8 cellular contexts compared by ENCODE assay signal in genomic region chr22:31080848-31081649, GRCh38. TPM values are rescaled to one million over a fixed set of nuclear protein-coding genes. Genes with fewer than 3 reads are reported as not detected.
DNase-seq lines count a peak whose midpoint lies in the region; ATAC-seq, FAIRE-seq and TF ChIP-seq lines count a peak whose summit lies in the region.

Gene SMTN, plus strand, starts transcription at chr22:31081318. Its CDS starts 1,941 bp downstream, at chr22:31083259.

- WGBS in HepG2 (ENCODE audit: low lambda C conversion rate) = 1% methylated on average over 27 of the region's 63 CpGs

- peak; percentile 57 for ATAC-seq in GM19043 (IDR thresholded peaks at IDR 0.05; ENCODE audit: low read depth, unreplicated experiment)
- ATAC-seq in HG03378 (IDR thresholded peaks at IDR 0.05; ENCODE audit: unreplicated experiment) = peak; percentile 52
- peak; percentile 87 for ATAC-seq in HepG2

- no peaks in the 10 kb centered on the region for H3K9me3 ChIP-seq in HepG2 (ENCODE audit: low read length)

- no peak for TF ChIP-seq RAD21 in HepG2 (CRISPR knock-in tag; IDR thresholded peaks at IDR 0.05)

- H3K4me2 ChIP-seq in HepG2 (ENCODE audit: low read depth, low read length) = peak within 1 kb of the TSS; percentile 93

- peaks cover 6% of the 10 kb centered on the region in 2 experiments; a peak in 1 of 5 replicates for H3K36me3 ChIP-seq in HepG2 (replicated peaks in 1 of 2; ENCODE audit: control insufficient read depth in 1 of 2, insufficient read depth in 2 of 2, low read length in 2 of 2)

- no peak; the same call in 1 of the 2 replicates for TF ChIP-seq CTCF in HepG2 (CRISPR knock-in tag; IDR thresholded peaks at IDR 0.05)

- DNase-seq in AG20443 (ENCODE audit: low spot score) = peak; percentile 95
- DNase-seq in NCI-H526 (lab: John Stamatoyannopoulos, UW) = peak; percentile 84 to 96
- peak; percentile 71 to 83 for DNase-seq in activated CD4-positive, alpha-beta T cell treated with anti-CD3 and anti-CD28 coated beads, Interleukin-2, amount 50 U/mL, for 24 hours (ENCODE audit: low read depth in 1 of 2, low spot score in 1 of 2)
- peak; percentile 86 for DNase-seq in HepG2 (ENCODE audit: low spot score)
- peak; percentile 83 to 84 for DNase-seq in stimulated activated CD4-positive, alpha-beta T cell treated with anti-CD3 and anti-CD28 coated beads, Interleukin-2, amount 100 ng/mL, for 48 hours

- H3K4me1 Mint-ChIP-seq in dendritic cell treated with granulocyte-macrophage colony-stimulating factor and Interleukin-4, amounts not matched to agents 40 ng/mL and 50 ng/mL, for 4 days (ENCODE audit: low read depth) = peaks cover 54% of the 10 kb centered on the region

- peak; percentile 77 to 93; a peak in 3 of 4 replicates for TF ChIP-seq POLR2A in HepG2 (IDR thresholded peaks at IDR 0.05; ENCODE audit: insufficient read depth in 1 of 2, low read depth in 2 of 2, low read length in 2 of 2)

- H3K9ac ChIP-seq in HepG2 (ENCODE audit: insufficient read depth, low read depth, low read length) = peak within 1 kb of the TSS; percentile 80

- H3K4me3 ChIP-seq in HepG2 (replicated peaks in 1 of 3; ENCODE audit: insufficient read depth in 1 of 3, low read depth in 2 of 3, low read length in 3 of 3) = peak within 1 kb of the TSS; percentile 71 to 92 (median 89)

- no peaks in the 10 kb centered on the region for H4K20me1 ChIP-seq in HepG2 (ENCODE audit: insufficient read depth, low read length)

- POLR2A ChIA-PET in HepG2 (lab: Yijun Ruan, JAX) = interaction anchor here (0.5 to 6.5 kb wide), 20 partner anchors 8 to 266 kb away, joined by 3 to 113 read pairs (median 4); partner anchors contain the start of genes MORC2, PATZ1, SELENOM and TUG1

- peak; percentile 83 for FAIRE-seq in HepG2 (lab: Jason Lieb, UNC)

- peak within 1 kb of the TSS; percentile 80 for H3K27ac Mint-ChIP-seq in dendritic cell treated with granulocyte-macrophage colony-stimulating factor and Interleukin-4, amounts not matched to agents 40 ng/mL and 50 ng/mL, for 4 days

- intact Hi-C loops in dendritic cell treated with granulocyte-macrophage colony-stimulating factor and Interleukin-4, amounts not matched to agents 40 ng/mL and 50 ng/mL, for 4 days (cut with micrococcal nuclease) = loop anchor here (5.0 to 10.0 kb wide), 2 partner anchors 114 to 194 kb away; partner anchors contain the start of genes MORC2 and TUG1
- intact Hi-C loops in HepG2 (cut with micrococcal nuclease; ENCODE audit: unreplicated experiment) = loop anchor here (5.0 kb wide), 3 partner anchors 99 to 134 kb away; partner anchors contain the start of genes MORC2 and TUG1

- in situ Hi-C loops in HepG2 (cut with HindIII; ENCODE audit: extremely low pct_ligation_motif_present, low pct_unique_long_range_greater_than_20kb) = loop anchor here (5.0 kb wide), 1 partner anchor 114 kb away; the partner anchor contains the start of genes MORC2 and TUG1

- H3K27ac ChIP-seq in HepG2 (ENCODE audit: extremely low read length, insufficient read depth, low read length) = peak within 1 kb of the TSS; percentile 74

- no peaks in the 10 kb centered on the region; a peak in 1 of 5 replicates for H3K27me3 ChIP-seq in HepG2 (ENCODE audit: control insufficient read depth in 1 of 2, insufficient read depth in 2 of 2, low read length in 2 of 2)

- H2AFZ ChIP-seq in HepG2 (ENCODE audit: low read length) = no peak within 1 kb of the TSS

- H3K36me3 Mint-ChIP-seq in dendritic cell treated with granulocyte-macrophage colony-stimulating factor and Interleukin-4, amounts not matched to agents 40 ng/mL and 50 ng/mL, for 4 days (ENCODE audit: low read depth) = peaks cover 14% of the 10 kb centered on the region

- CTCF ChIA-PET in HepG2 (lab: Yijun Ruan, JAX; ENCODE audit: low intra/inter-chr PET ratio, low total read pairs) = interaction anchor here (2.1 kb wide), 1 partner anchor 133 kb away, joined by 7 read pairs; no protein-coding TSS in a partner anchor

- peaks cover 3% of the 10 kb centered on the region for H3K79me2 ChIP-seq in HepG2 (ENCODE audit: insufficient read depth, low read length)

- H3K4me1 ChIP-seq in HepG2 (ENCODE audit: insufficient read depth, low read length) = peaks cover 47% of the 10 kb centered on the region

- peaks cover 5% of the 10 kb centered on the region for H3K27me3 Mint-ChIP-seq in dendritic cell treated with granulocyte-macrophage colony-stimulating factor and Interleukin-4, amounts not matched to agents 40 ng/mL and 50 ng/mL, for 4 days

- BruUV-seq in HepG2 (replicated peaks; lab: Mats Ljungman, UMichigan) = no TSS peak

- H3K4me3 Mint-ChIP-seq in dendritic cell treated with granulocyte-macrophage colony-stimulating factor and Interleukin-4, amounts not matched to agents 40 ng/mL and 50 ng/mL, for 4 days = peak within 1 kb of the TSS; percentile 88

- no peak for TF ChIP-seq EP300 in HepG2 (IDR thresholded peaks at IDR 0.05; ENCODE audit: low read depth in 2 of 2, low read length in 2 of 2)
- TF ChIP-seq EP300 in HepG2 (CRISPR knock-in tag; IDR thresholded peaks at IDR 0.05; ENCODE audit: borderline replicate concordance) = no peak

- no peaks in the 10 kb centered on the region for H3K9me3 Mint-ChIP-seq in dendritic cell treated with granulocyte-macrophage colony-stimulating factor and Interleukin-4, amounts not matched to agents 40 ng/mL and 50 ng/mL, for 4 days

TF ChIP-seq in HepG2, 621 proteins besides CTCF, POLR2A, EP300 and RAD21 (continues in another document):
- TF ChIP-seq GZF1 (CRISPR knock-in tag; IDR thresholded peaks at IDR 0.05) (no peak), ZNF563 (CRISPR knock-in tag; IDR thresholded peaks at IDR 0.05) (0 out of 2 replicates have a peak, but pooled peaks have one; percentile 54), ZNF550 (CRISPR knock-in tag; IDR thresholded peaks at IDR 0.05; ENCODE audit: borderline replicate concordance) (no peak; the same call in 1 of the 2 replicates), ZNF577 (CRISPR knock-in tag; IDR thresholded peaks at IDR 0.05; ENCODE audit: borderline replicate concordance, low read depth) (no peak), CBFB (CRISPR knock-in tag; IDR thresholded peaks at IDR 0.05) (no peak), ZFP90 (CRISPR knock-in tag; IDR thresholded peaks at IDR 0.05; ENCODE audit: borderline replicate concordance) (no peak), ELF1 (CRISPR knock-in tag; IDR thresholded peaks at IDR 0.05) (no peak), ZNF230 (CRISPR knock-in tag; IDR thresholded peaks at IDR 0.05) (0 out of 2 replicates have a peak, but pooled peaks have one; percentile 70), ZFYVE20 (CRISPR knock-in tag; IDR thresholded peaks at IDR 0.05; ENCODE audit: borderline replicate concordance, low read depth) (no peak)
- TF ChIP-seq, protein P1, sequence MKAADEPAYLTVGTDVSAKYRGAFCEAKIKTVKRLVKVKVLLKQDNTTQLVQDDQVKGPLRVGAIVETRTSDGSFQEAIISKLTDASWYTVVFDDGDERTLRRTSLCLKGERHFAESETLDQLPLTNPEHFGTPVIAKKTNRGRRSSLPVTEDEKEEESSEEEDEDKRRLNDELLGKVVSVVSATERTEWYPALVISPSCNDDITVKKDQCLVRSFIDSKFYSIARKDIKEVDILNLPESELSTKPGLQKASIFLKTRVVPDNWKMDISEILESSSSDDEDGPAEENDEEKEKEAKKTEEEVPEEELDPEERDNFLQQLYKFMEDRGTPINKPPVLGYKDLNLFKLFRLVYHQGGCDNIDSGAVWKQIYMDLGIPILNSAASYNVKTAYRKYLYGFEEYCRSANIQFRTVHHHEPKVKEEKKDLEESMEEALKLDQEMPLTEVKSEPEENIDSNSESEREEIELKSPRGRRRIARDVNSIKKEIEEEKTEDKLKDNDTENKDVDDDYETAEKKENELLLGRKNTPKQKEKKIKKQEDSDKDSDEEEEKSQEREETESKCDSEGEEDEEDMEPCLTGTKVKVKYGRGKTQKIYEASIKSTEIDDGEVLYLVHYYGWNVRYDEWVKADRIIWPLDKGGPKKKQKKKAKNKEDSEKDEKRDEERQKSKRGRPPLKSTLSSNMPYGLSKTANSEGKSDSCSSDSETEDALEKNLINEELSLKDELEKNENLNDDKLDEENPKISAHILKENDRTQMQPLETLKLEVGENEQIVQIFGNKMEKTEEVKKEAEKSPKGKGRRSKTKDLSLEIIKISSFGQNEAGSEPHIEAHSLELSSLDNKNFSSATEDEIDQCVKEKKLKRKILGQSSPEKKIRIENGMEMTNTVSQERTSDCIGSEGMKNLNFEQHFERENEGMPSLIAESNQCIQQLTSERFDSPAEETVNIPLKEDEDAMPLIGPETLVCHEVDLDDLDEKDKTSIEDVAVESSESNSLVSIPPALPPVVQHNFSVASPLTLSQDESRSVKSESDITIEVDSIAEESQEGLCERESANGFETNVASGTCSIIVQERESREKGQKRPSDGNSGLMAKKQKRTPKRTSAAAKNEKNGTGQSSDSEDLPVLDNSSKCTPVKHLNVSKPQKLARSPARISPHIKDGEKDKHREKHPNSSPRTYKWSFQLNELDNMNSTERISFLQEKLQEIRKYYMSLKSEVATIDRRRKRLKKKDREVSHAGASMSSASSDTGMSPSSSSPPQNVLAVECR (CRISPR knock-in tag; IDR thresholded peaks at IDR 0.05; ENCODE audit: borderline replicate concordance) = peak; percentile 36; the same call in 1 of the 2 replicates

RNA-seq across cellular contexts. Expression of gene SMTN, which starts in this region (rescaled TPM):
- total RNA-seq in HepG2 (2016; rRNA removed; fragmentation: Illumina TruSeq; extraction: Trizol) = 6.9 and 14.7 TPM in 2 replicates
- total RNA-seq in HepG2 (2016; cell fraction: cytosol; rRNA removed; fragmentation: Illumina TruSeq; extraction: Trizol; ENCODE audit: low read depth) = 2.5 and 3.0 TPM in 2 replicates
- total RNA-seq in HepG2 (2016; cell fraction: insoluble cytoplasmic fraction; rRNA removed; fragmentation: Illumina TruSeq; extraction: Trizol) = 5.5 and 15.8 TPM in 2 replicates
- 7.5 and 8.5 TPM in 2 replicates for total RNA-seq in HepG2 (2016; cell fraction: membrane; rRNA removed; fragmentation: Illumina TruSeq; extraction: Trizol)
- total RNA-seq in HepG2 (2016; cell fraction: nucleus; rRNA removed; fragmentation: Illumina TruSeq; extraction: Trizol) = 17.4 and 23.6 TPM in 2 replicates
- polyA plus RNA-seq in HepG2 (2011; rRNA removed) = 24.2 and 26.1 TPM in 2 replicates
- polyA plus RNA-seq in HepG2 (2011; cell fraction: cytosol; rRNA removed) = 10.8 and 14.8 TPM in 2 replicates
- polyA plus RNA-seq in HepG2 (2011; cell fraction: nucleus; rRNA removed) = 129 and 177 TPM in 2 replicates
- polyA plus RNA-seq in HepG2 (2012) = 16.2 and 21.3 TPM in 2 replicates
- polyA plus RNA-seq in HepG2 (2016; cell fraction: cytosol; fragmentation: Illumina TruSeq; extraction: Trizol; ENCODE audit: low read depth) = 2.3 and 3.6 TPM in 2 replicates
- polyA plus RNA-seq in HepG2 (2016; cell fraction: insoluble cytoplasmic fraction; fragmentation: Illumina TruSeq; extraction: Trizol; ENCODE audit: low read depth) = 6.1 and 9.7 TPM in 2 replicates
- polyA plus RNA-seq in HepG2 (2016; cell fraction: membrane; fragmentation: Illumina TruSeq; extraction: Trizol; ENCODE audit: low read depth) = 5.1 and 6.6 TPM in 2 replicates
- polyA plus RNA-seq in HepG2 (2016; cell fraction: nucleus; fragmentation: Illumina TruSeq; extraction: Trizol; ENCODE audit: insufficient read depth, low read depth) = 48.9 and 50.6 TPM in 2 replicates
- polyA minus RNA-seq in HepG2 (2011; rRNA and poly(A)+ RNA removed; ENCODE audit: low replicate concordance) = 5.1 and 18.8 TPM in 2 replicates
- 11.6 and 13.2 TPM in 2 replicates for polyA minus RNA-seq in HepG2 (2011; cell fraction: cytosol; rRNA and poly(A)+ RNA removed)
- polyA minus RNA-seq in HepG2 (2011; cell fraction: nucleus; rRNA and poly(A)+ RNA removed) = 28.8 and 31.8 TPM in 2 replicates

Comparison
In these comparisons a context has a peak if more than half of its experiments do, and no peak if none do; other contexts are left out.
1. Peak in every context shown above with its lines: DNase-seq, ATAC-seq, H3K4me3 ChIP-seq and H3K27ac ChIP-seq.